12 cellular contexts compared by ENCODE assay signal in the genomic region with DNA sequence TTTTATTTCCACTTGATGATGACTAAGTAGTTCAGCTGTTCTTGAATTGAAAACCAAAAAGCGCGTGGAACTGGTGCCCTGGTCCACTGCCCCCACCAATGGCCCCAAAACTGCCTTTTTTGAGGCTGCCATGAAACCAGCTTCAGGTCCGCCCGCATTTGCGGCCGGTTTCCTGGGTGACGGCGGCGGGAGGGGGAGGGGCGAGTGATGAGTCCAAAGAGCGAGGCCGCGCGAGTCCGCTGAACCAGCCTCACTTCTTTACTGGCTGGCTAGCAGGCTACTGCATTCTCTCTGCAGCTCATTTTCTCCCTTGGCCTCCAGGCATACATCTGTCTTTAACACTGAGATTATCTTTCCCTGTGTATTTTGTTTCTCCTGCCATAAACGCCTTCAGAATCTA.
DNase-seq lines count a peak whose midpoint lies in the region; ATAC-seq and TF ChIP-seq lines count a peak whose summit lies in the region.
"Had no signal": no experiment of that assay in that cellular context is flagged by ENCODE, and none has a peak within 500 bp of the region (broad histone marks: within the 10 kb centered on the region; RNA-seq: fewer than 3 reads in every experiment).

No MANE protein-coding gene starts in this region.

- no peak for TF ChIP-seq EP300 in SK-N-SH (IDR thresholded peaks at IDR 0.05; ENCODE audit: borderline replicate concordance in 1 of 2, low read depth in 1 of 2, low read length in 1 of 2)

- H3K4me3 Mint-ChIP-seq in WTC11, result no peak overlapping the region
- H3K4me3 Mint-ChIP-seq in glutamatergic neuron (ENCODE audit: unreplicated experiment), result no peak overlapping the region
- H3K4me3 Mint-ChIP-seq: CD14-positive monocyte; CD8-positive, alpha-beta memory T cell had no signal

- no peak overlapping the region for H3K4me2 ChIP-seq in SK-N-SH

- WGBS in SK-N-SH (ENCODE audit: low lambda C conversion rate), result 90% methylated on average over 16 of the region's 16 CpGs
- 64 to 82% methylated on average over 16 of the region's 16 CpGs for WGBS in testis, 2 donors

- H3K9me2 ChIP-seq in SK-N-SH, result no peaks in the 10 kb centered on the region

- no peak for TF ChIP-seq POLR2A in testis (IDR thresholded peaks at IDR 0.05)

- H3K27me3 ChIP-seq in SK-N-SH (ENCODE audit: insufficient read depth) (no peaks in the 10 kb centered on the region), testis (no peaks in the 10 kb centered on the region)

- DNase-seq in SK-N-SH (peak; percentile 9), WTC11 (ENCODE audit: low spot score) (peak; percentile 23), glutamatergic neuron (peak; percentile 22), testis (peak; percentile 60), GM19238 (ENCODE audit: insufficient read length, low spot score) (no peak), NCI-H2227 treated with DMSO at 0.1 percent for 48 hours (lab: John Stamatoyannopoulos, UW) (no peak)
- no peak for DNase-seq in stimulated activated CD4-positive, alpha-beta T cell treated with anti-CD3 and anti-CD28 coated beads, Interleukin-4, amount 100 ng/mL, for 4 hours
- DNase-seq: CD8-positive, alpha-beta memory T cell; DMS53 had no signal

- no peak overlapping the region for H3K27ac Mint-ChIP-seq in WTC11
- no peak overlapping the region for H3K27ac Mint-ChIP-seq in glutamatergic neuron (ENCODE audit: unreplicated experiment)
- H3K27ac Mint-ChIP-seq: CD14-positive monocyte; CD8-positive, alpha-beta memory T cell had no signal

- H3K4me1 ChIP-seq in SK-N-SH (ENCODE audit: control insufficient read depth in 1 of 2, insufficient read depth in 2 of 2, low read depth in 1 of 2, low read length in 1 of 2) (no peaks in the 10 kb centered on the region), testis (no peaks in the 10 kb centered on the region)

- intact Hi-C loops in testis (cut with DNase I; ENCODE audit: low total_unique reads), result no loop called here

- H3K36me3 ChIP-seq in SK-N-SH (replicated peaks in 1 of 2; ENCODE audit: control insufficient read depth in 1 of 2, insufficient read depth in 2 of 2, low read length in 1 of 2) (no peaks in the 10 kb centered on the region), testis (ENCODE audit: low read depth, missing control alignments) (no peaks in the 10 kb centered on the region)

- no peaks in the 10 kb centered on the region for H3K36me3 Mint-ChIP-seq in WTC11
- no peaks in the 10 kb centered on the region for H3K36me3 Mint-ChIP-seq in glutamatergic neuron (ENCODE audit: unreplicated experiment)
- H3K36me3 Mint-ChIP-seq: CD14-positive monocyte; CD8-positive, alpha-beta memory T cell had no signal

- no peak overlapping the region for H2AFZ ChIP-seq in SK-N-SH (ENCODE audit: low read depth)

- no peak overlapping the region for H3K4me3 ChIP-seq in SK-N-SH (ENCODE audit: low read depth in 2 of 2, low read length in 1 of 2)
- no peak overlapping the region for H3K4me3 ChIP-seq in testis

- H3K9me3 ChIP-seq in SK-N-SH (no peaks in the 10 kb centered on the region), testis (no peaks in the 10 kb centered on the region)

- H3F3A ChIP-seq in SK-N-SH (replicated peaks; ENCODE audit: insufficient read depth), result no peaks in the 10 kb centered on the region

- no peaks in the 10 kb centered on the region for H4K20me1 ChIP-seq in SK-N-SH (ENCODE audit: insufficient read depth)

- TF ChIP-seq RAD21 in SK-N-SH (IDR thresholded peaks at IDR 0.05; ENCODE audit: low read length), result no peak

- no peak overlapping the region for H3K27ac ChIP-seq in SK-N-SH (ENCODE audit: low read depth in 2 of 2, low read length in 1 of 2)
- H3K27ac ChIP-seq in testis, result no peak overlapping the region
- H3K27ac ChIP-seq: 22Rv1 had no signal

- CTCF ChIA-PET in SK-N-SH (lab: Yijun Ruan, JAX) (no interaction called here), WTC11 (lab: Charles Lee) (no interaction called here)

- POLR2A ChIA-PET in SK-N-SH (lab: Yijun Ruan, JAX), result no interaction called here
- POLR2A ChIA-PET in WTC11 (lab: Charles Lee), result no interaction called here

- no peaks in the 10 kb centered on the region for H3K79me2 ChIP-seq in SK-N-SH (ENCODE audit: insufficient read depth)

- no peak for ATAC-seq in SK-N-SH treated with all-trans-retinoic acid at 6 μM for 48 hours
- peak; percentile 51 for ATAC-seq in WTC11

- no peaks in the 10 kb centered on the region for H3K27me3 Mint-ChIP-seq in WTC11 (ENCODE audit: low read depth)
- H3K27me3 Mint-ChIP-seq in glutamatergic neuron (ENCODE audit: unreplicated experiment), result no peaks in the 10 kb centered on the region

- H3K4me1 Mint-ChIP-seq in WTC11 (peaks cover 21% of the 10 kb centered on the region), glutamatergic neuron (ENCODE audit: low read depth, unreplicated experiment) (peaks cover 15% of the 10 kb centered on the region)
- H3K4me1 Mint-ChIP-seq: CD14-positive monocyte; CD8-positive, alpha-beta memory T cell had no signal

- H3K9me3 Mint-ChIP-seq in WTC11, result no peaks in the 10 kb centered on the region
- H3K9me3 Mint-ChIP-seq in glutamatergic neuron (ENCODE audit: unreplicated experiment), result peaks cover 2% of the 10 kb centered on the region
- H3K9me3 Mint-ChIP-seq: CD8-positive, alpha-beta memory T cell had no signal

- H3K9ac ChIP-seq in SK-N-SH, result no peak overlapping the region

- TF ChIP-seq CTCF in SK-N-SH (IDR thresholded peaks at IDR 0.05) (no peak), WTC11 (IDR thresholded peaks at IDR 0.05) (no peak), glutamatergic neuron (IDR thresholded peaks at IDR 0.05; ENCODE audit: partially characterized antibody, unreplicated experiment) (no peak), testis (IDR thresholded peaks at IDR 0.05) (no peak)

TF ChIP-seq in SK-N-SH, 30 proteins besides CTCF, POLR2A, EP300 and RAD21 (continues in another document):
- TF ChIP-seq CHD2 (IDR thresholded peaks at IDR 0.05; ENCODE audit: low read length, partially characterized antibody) (no peak), FOXM1 (IDR thresholded peaks at IDR 0.05; ENCODE audit: low read depth) (no peak), EZH2phosphoT487 (IDR thresholded peaks at IDR 0.05; ENCODE audit: borderline replicate concordance, low read depth) (no peak), POLR2AphosphoS5 (IDR thresholded peaks at IDR 0.05; ENCODE audit: low read depth, low read length) (no peak), FOSL2 (IDR thresholded peaks at IDR 0.05; ENCODE audit: borderline replicate concordance, low read depth) (no peak), RFX5 (IDR thresholded peaks at IDR 0.05; ENCODE audit: low read length) (no peak), ELF1 (IDR thresholded peaks at IDR 0.05) (no peak), TCF12 (IDR thresholded peaks at IDR 0.05) (no peak), SMC3 (IDR thresholded peaks at IDR 0.05; ENCODE audit: low read depth, low read length) (no peak), FOXJ3 (CRISPR knock-in tag; IDR thresholded peaks at IDR 0.05) (no peak)

TF ChIP-seq in SK-N-SH treated with all-trans-retinoic acid at 6 μM for 48 hours, 23 proteins besides CTCF, POLR2A, EP300 and RAD21 (continues in another document):
- TF ChIP-seq, protein P1, sequence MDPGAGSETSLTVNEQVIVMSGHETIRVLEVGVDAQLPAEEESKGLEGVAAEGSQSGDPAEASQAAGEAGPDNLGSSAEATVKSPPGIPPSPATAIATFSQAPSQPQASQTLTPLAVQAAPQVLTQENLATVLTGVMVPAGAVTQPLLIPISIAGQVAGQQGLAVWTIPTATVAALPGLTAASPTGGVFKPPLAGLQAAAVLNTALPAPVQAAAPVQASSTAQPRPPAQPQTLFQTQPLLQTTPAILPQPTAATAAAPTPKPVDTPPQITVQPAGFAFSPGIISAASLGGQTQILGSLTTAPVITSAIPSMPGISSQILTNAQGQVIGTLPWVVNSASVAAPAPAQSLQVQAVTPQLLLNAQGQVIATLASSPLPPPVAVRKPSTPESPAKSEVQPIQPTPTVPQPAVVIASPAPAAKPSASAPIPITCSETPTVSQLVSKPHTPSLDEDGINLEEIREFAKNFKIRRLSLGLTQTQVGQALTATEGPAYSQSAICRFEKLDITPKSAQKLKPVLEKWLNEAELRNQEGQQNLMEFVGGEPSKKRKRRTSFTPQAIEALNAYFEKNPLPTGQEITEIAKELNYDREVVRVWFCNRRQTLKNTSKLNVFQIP (CRISPR knock-in tag; IDR thresholded peaks at IDR 0.05; ENCODE audit: borderline replicate concordance, low read depth), result no peak
- TF ChIP-seq ZC3H10 (CRISPR knock-in tag; IDR thresholded peaks at IDR 0.05), result no peak
- TF ChIP-seq ARNTL (CRISPR knock-in tag; IDR thresholded peaks at IDR 0.05; ENCODE audit: borderline replicate concordance, low read depth), result no peak
- no peak for TF ChIP-seq ESRRG (CRISPR knock-in tag; IDR thresholded peaks at IDR 0.05)

TF ChIP-seq in WTC11, 78 proteins besides CTCF, POLR2A, EP300 and RAD21 (continues in another document):
- TF ChIP-seq, protein P2, sequence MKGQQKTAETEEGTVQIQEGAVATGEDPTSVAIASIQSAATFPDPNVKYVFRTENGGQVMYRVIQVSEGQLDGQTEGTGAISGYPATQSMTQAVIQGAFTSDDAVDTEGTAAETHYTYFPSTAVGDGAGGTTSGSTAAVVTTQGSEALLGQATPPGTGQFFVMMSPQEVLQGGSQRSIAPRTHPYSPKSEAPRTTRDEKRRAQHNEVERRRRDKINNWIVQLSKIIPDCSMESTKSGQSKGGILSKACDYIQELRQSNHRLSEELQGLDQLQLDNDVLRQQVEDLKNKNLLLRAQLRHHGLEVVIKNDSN (CRISPR knock-in tag; IDR thresholded peaks at IDR 0.05), result no peak
- TF ChIP-seq ZNF671 (CRISPR knock-in tag; IDR thresholded peaks at IDR 0.05) (no peak), CREM (CRISPR knock-in tag; IDR thresholded peaks at IDR 0.05) (no peak), SMAD4 (CRISPR knock-in tag; IDR thresholded peaks at IDR 0.05) (no peak), ELF4 (CRISPR knock-in tag; IDR thresholded peaks at IDR 0.05; ENCODE audit: low read depth) (no peak)
- TF ChIP-seq, protein P3, sequence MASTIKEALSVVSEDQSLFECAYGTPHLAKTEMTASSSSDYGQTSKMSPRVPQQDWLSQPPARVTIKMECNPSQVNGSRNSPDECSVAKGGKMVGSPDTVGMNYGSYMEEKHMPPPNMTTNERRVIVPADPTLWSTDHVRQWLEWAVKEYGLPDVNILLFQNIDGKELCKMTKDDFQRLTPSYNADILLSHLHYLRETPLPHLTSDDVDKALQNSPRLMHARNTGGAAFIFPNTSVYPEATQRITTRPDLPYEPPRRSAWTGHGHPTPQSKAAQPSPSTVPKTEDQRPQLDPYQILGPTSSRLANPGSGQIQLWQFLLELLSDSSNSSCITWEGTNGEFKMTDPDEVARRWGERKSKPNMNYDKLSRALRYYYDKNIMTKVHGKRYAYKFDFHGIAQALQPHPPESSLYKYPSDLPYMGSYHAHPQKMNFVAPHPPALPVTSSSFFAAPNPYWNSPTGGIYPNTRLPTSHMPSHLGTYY (CRISPR knock-in tag; IDR thresholded peaks at IDR 0.05), result no peak

Comparison
In these comparisons a context has a peak if more than half of its experiments do, and no peak if none do; other contexts are left out.
1. DNase-seq: peak in SK-N-SH (single experiment), WTC11 (single experiment), glutamatergic neuron (single experiment) and testis (single experiment); none in GM19238 (single experiment), NCI-H2227 treated with DMSO at 0.1 percent for 48 hours (single experiment) and stimulated activated CD4-positive, alpha-beta T cell treated with anti-CD3 and anti-CD28 coated beads, Interleukin-4, amount 100 ng/mL, for 4 hours (0 of 2).